Comparison of ENCODE assay signal across 30 cellular contexts in the genomic region with DNA sequence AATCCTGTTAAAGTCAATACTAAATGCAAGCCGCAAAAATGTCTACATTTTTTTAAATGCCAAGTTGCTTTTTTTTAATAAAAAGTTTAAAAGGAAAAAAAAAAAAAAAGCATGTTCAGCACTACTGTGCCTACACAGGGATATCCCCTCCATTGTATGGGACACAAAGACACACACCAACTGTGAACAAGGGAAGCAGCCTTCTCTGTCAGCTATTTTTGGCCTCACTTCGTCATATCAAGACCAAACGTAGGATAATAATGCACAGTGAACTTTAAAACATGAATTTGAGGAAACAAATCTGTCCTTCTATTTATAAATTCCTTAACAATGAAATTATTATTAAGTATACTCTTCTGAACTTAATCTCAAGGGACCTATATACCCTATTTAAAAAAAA. TPM values are rescaled to one million over a fixed set of nuclear protein-coding genes. Genes with fewer than 3 reads are reported as not detected.
A peak's percentile ranks its signal among the peaks of the same experiment; 100 is the strongest.
DNase-seq lines count a peak whose midpoint lies in the region; ATAC-seq and FAIRE-seq lines count a peak whose summit lies in the region.
"Had no signal": no experiment of that assay in that cellular context is flagged by ENCODE, and none has a peak within 500 bp of the region (broad histone marks: within the 10 kb centered on the region; RNA-seq: fewer than 3 reads in every experiment).

No MANE protein-coding gene starts in this region.

- H3K27ac Mint-ChIP-seq in CD4-positive, CD25-positive, alpha-beta regulatory T cell, result no peak overlapping the region
- H3K27ac Mint-ChIP-seq in T-helper 17 cell, result peak overlapping the region; percentile 79
- peak overlapping the region; percentile 9 to 13 for H3K27ac Mint-ChIP-seq in natural killer cell treated with Interleukin-12 subunit alpha and Interleukin-12 subunit beta and Interleukin-15 and Interleukin-18, amount 100 ng/mL, for 72 hours
- H3K27ac Mint-ChIP-seq in activated T-helper 2 cell treated with anti-CD3 and anti-CD28 coated beads, Interferon-gamma antibody, Interleukin-2, Interleukin-4, amounts not matched to agents 10 μg/mL and 5 μg/mL and 100 μg/mL, durations not matched to agents 14 hours and 24 hours and 36 hours, result no peak overlapping the region
- no peak overlapping the region for H3K27ac Mint-ChIP-seq in activated naive CD4-positive, alpha-beta T cell treated with anti-CD3 and anti-CD28 coated beads for 36 hours
- H3K27ac Mint-ChIP-seq: activated CD4-positive, alpha-beta T cell treated with anti-CD3 and anti-CD28 coated beads for 36 hours; H9 had no signal

- ATAC-seq in CD4-positive, CD25-positive, alpha-beta regulatory T cell (ENCODE audit: low read depth in 2 of 2), result no peak
- no peak for ATAC-seq in T-helper 17 cell
- no peak for ATAC-seq in natural killer cell treated with Interleukin-12 subunit alpha and Interleukin-12 subunit beta and Interleukin-15 and Interleukin-18, amount 100 ng/mL, for 72 hours
- ATAC-seq: activated CD4-positive, alpha-beta T cell treated with anti-CD3 and anti-CD28 coated beads for 36 hours; gastroesophageal sphincter; left lobe of liver; psoas muscle had no signal

- intact Hi-C loops in activated T-helper 2 cell treated with anti-CD3 and anti-CD28 coated beads, Interferon-gamma antibody, Interleukin-2, Interleukin-4, amounts not matched to agents 10 μg/mL and 5 μg/mL and 100 μg/mL, durations not matched to agents 14 hours and 24 hours and 36 hours (cut with micrococcal nuclease), result no loop called here
- intact Hi-C loops in activated naive CD4-positive, alpha-beta T cell treated with anti-CD3 and anti-CD28 coated beads for 36 hours (cut with micrococcal nuclease), result loop anchor here (2.0 to 10.0 kb wide), 2 partner anchors 17 to 647 kb away; no protein-coding TSS in a partner anchor

- CTCF ChIA-PET in activated naive CD4-positive, alpha-beta T cell treated with anti-CD3 and anti-CD28 coated beads for 36 hours (lab: Charles Lee), result interaction anchor here (0.5 to 1.7 kb wide), 8 partner anchors 9 to 581 kb away, joined by 3 to 8 read pairs (median 4); no protein-coding TSS in a partner anchor

- H3K4me3 ChIP-seq in CD4-positive, CD25-positive, alpha-beta regulatory T cell (ENCODE audit: low read depth, low read length), result peak overlapping the region; percentile 61
- H3K4me3 ChIP-seq: gastroesophageal sphincter, psoas muscle, sigmoid colon, testis had no signal

- FAIRE-seq in GM18507 (lab: Jason Lieb, UNC), result peak; percentile 36

- H3K9me3 ChIP-seq in CD4-positive, CD25-positive, alpha-beta regulatory T cell (ENCODE audit: control insufficient read depth in 2 of 2, low read length in 2 of 2), result no peaks in the 10 kb centered on the region
- H3K9me3 ChIP-seq in T-helper 17 cell (ENCODE audit: control insufficient read depth, low read length, poor library complexity, severe bottlenecking), result no peaks in the 10 kb centered on the region
- H3K9me3 ChIP-seq: BE2C, gastroesophageal sphincter, psoas muscle, sigmoid colon, testis had no signal

- H3K4me3 Mint-ChIP-seq in CD4-positive, CD25-positive, alpha-beta regulatory T cell, result peak overlapping the region in 2 of 4 donors; percentile 9 to 66
- peak overlapping the region; percentile 33 for H3K4me3 Mint-ChIP-seq in T-helper 17 cell
- peak overlapping the region; percentile 29 for H3K4me3 Mint-ChIP-seq in natural killer cell treated with Interleukin-12 subunit alpha and Interleukin-12 subunit beta and Interleukin-15 and Interleukin-18, amount 100 ng/mL, for 72 hours
- no peak overlapping the region for H3K4me3 Mint-ChIP-seq in activated T-helper 2 cell treated with anti-CD3 and anti-CD28 coated beads, Interferon-gamma antibody, Interleukin-2, Interleukin-4, amounts not matched to agents 10 μg/mL and 5 μg/mL and 100 μg/mL, durations not matched to agents 14 hours and 24 hours and 36 hours (ENCODE audit: low read depth)
- no peak overlapping the region for H3K4me3 Mint-ChIP-seq in activated naive CD4-positive, alpha-beta T cell treated with anti-CD3 and anti-CD28 coated beads for 36 hours
- H3K4me3 Mint-ChIP-seq: activated CD4-positive, alpha-beta T cell treated with anti-CD3 and anti-CD28 coated beads for 36 hours; H9 had no signal

- peaks cover 18% of the 10 kb centered on the region for H3K36me3 ChIP-seq in CD4-positive, CD25-positive, alpha-beta regulatory T cell (ENCODE audit: control insufficient read depth, insufficient read depth, low read length)

- DNase-seq in CD4-positive, CD25-positive, alpha-beta regulatory T cell, result no peak
- DNase-seq in GM18507 (ENCODE audit: extremely low spot score, insufficient read length, low read depth) (no peak), T-helper 17 cell (no peak), iPS-NIHi7 (ENCODE audit: extremely low spot score) (no peak), UCSD-AML1 (lab: John Stamatoyannopoulos, UW; ENCODE audit: unreplicated experiment) (no peak)
- no peak for DNase-seq in natural killer cell treated with Interleukin-12 subunit alpha and Interleukin-12 subunit beta and Interleukin-15 and Interleukin-18, amount 100 ng/mL, for 72 hours (ENCODE audit: low spot score)
- DNase-seq in activated T-helper 2 cell treated with anti-CD3 and anti-CD28 coated beads, Interferon-gamma antibody, Interleukin-2, Interleukin-4, amounts not matched to agents 10 μg/mL and 5 μg/mL and 100 μg/mL, durations not matched to agents 14 hours and 24 hours and 36 hours (ENCODE audit: low spot score), result no peak
- DNase-seq in activated naive CD4-positive, alpha-beta T cell treated with anti-CD3 and anti-CD28 coated beads for 36 hours, result no peak
- DNase-seq: activated CD4-positive, alpha-beta T cell treated with anti-CD3 and anti-CD28 coated beads for 36 hours; activated CD8-positive, alpha-beta memory T cell treated with anti-CD3 and anti-CD28 coated beads for 24 hours; activated gamma-delta T cell; BE2C; central memory CD4-positive, alpha-beta T cell; H9; hippocampal formation; immature natural killer cell; mesenchymal stem cell; NCI-H1092 treated with DMSO at 0.1 percent for 48 hours; NCI-H2029; NCI-H2227 treated with DMSO at 0.1 percent for 48 hours; NCI-H526 treated with DMSO at 0.1 percent for 48 hours; psoas muscle; sigmoid colon; stimulated activated CD4-positive, alpha-beta T cell treated with anti-CD3 and anti-CD28 coated beads, Interleukin-4, amount 100 ng/mL, for 4 hours; stimulated activated naive CD4-positive, alpha-beta T cell treated with Interleukin-2 at 50 U/mL for 16 hours; T-helper 2 cell; testis had no signal

- H3K27me3 Mint-ChIP-seq in CD4-positive, CD25-positive, alpha-beta regulatory T cell, result no peaks in the 10 kb centered on the region
- H3K27me3 Mint-ChIP-seq in T-helper 17 cell, result no peaks in the 10 kb centered on the region
- H3K27me3 Mint-ChIP-seq in natural killer cell treated with Interleukin-12 subunit alpha and Interleukin-12 subunit beta and Interleukin-15 and Interleukin-18, amount 100 ng/mL, for 72 hours, result no peaks in the 10 kb centered on the region
- H3K27me3 Mint-ChIP-seq in activated T-helper 2 cell treated with anti-CD3 and anti-CD28 coated beads, Interferon-gamma antibody, Interleukin-2, Interleukin-4, amounts not matched to agents 10 μg/mL and 5 μg/mL and 100 μg/mL, durations not matched to agents 14 hours and 24 hours and 36 hours (ENCODE audit: low read depth), result no peaks in the 10 kb centered on the region
- no peaks in the 10 kb centered on the region for H3K27me3 Mint-ChIP-seq in activated naive CD4-positive, alpha-beta T cell treated with anti-CD3 and anti-CD28 coated beads for 36 hours (ENCODE audit: low read depth)
- H3K27me3 Mint-ChIP-seq: activated CD4-positive, alpha-beta T cell treated with anti-CD3 and anti-CD28 coated beads for 36 hours had no signal

- peaks cover 34 to 62% (median 46%) of the 10 kb centered on the region in 4 donors for H3K4me1 Mint-ChIP-seq in CD4-positive, CD25-positive, alpha-beta regulatory T cell
- H3K4me1 Mint-ChIP-seq in T-helper 17 cell, result peaks cover 42% of the 10 kb centered on the region
- H3K4me1 Mint-ChIP-seq in natural killer cell treated with Interleukin-12 subunit alpha and Interleukin-12 subunit beta and Interleukin-15 and Interleukin-18, amount 100 ng/mL, for 72 hours (ENCODE audit: low read depth in 2 of 2), result peaks cover 35 to 56% of the 10 kb centered on the region in 2 donors
- H3K4me1 Mint-ChIP-seq in activated T-helper 2 cell treated with anti-CD3 and anti-CD28 coated beads, Interferon-gamma antibody, Interleukin-2, Interleukin-4, amounts not matched to agents 10 μg/mL and 5 μg/mL and 100 μg/mL, durations not matched to agents 14 hours and 24 hours and 36 hours (ENCODE audit: low read depth), result peaks cover 39% of the 10 kb centered on the region
- peaks cover 36% of the 10 kb centered on the region for H3K4me1 Mint-ChIP-seq in activated naive CD4-positive, alpha-beta T cell treated with anti-CD3 and anti-CD28 coated beads for 36 hours (ENCODE audit: low read depth)

- peaks cover 23% of the 10 kb centered on the region for H3K36me3 Mint-ChIP-seq in CD4-positive, CD25-positive, alpha-beta regulatory T cell
- H3K36me3 Mint-ChIP-seq in T-helper 17 cell (ENCODE audit: low read depth), result peaks cover 9% of the 10 kb centered on the region
- H3K36me3 Mint-ChIP-seq in natural killer cell treated with Interleukin-12 subunit alpha and Interleukin-12 subunit beta and Interleukin-15 and Interleukin-18, amount 100 ng/mL, for 72 hours, result no peaks in the 10 kb centered on the region
- peaks cover 39% of the 10 kb centered on the region for H3K36me3 Mint-ChIP-seq in activated T-helper 2 cell treated with anti-CD3 and anti-CD28 coated beads, Interferon-gamma antibody, Interleukin-2, Interleukin-4, amounts not matched to agents 10 μg/mL and 5 μg/mL and 100 μg/mL, durations not matched to agents 14 hours and 24 hours and 36 hours (ENCODE audit: low read depth)
- H3K36me3 Mint-ChIP-seq in activated naive CD4-positive, alpha-beta T cell treated with anti-CD3 and anti-CD28 coated beads for 36 hours (ENCODE audit: low read depth), result peaks cover 7% of the 10 kb centered on the region

- H3K4me1 ChIP-seq in CD4-positive, CD25-positive, alpha-beta regulatory T cell (ENCODE audit: control insufficient read depth, insufficient read depth, low read length, poor library complexity, severe bottlenecking), result peaks cover 49% of the 10 kb centered on the region

- H3K27me3 ChIP-seq in CD4-positive, CD25-positive, alpha-beta regulatory T cell (ENCODE audit: control insufficient read depth, insufficient read depth, low read length), result no peaks in the 10 kb centered on the region
- H3K27me3 ChIP-seq: BE2C, gastroesophageal sphincter, sigmoid colon, testis had no signal

- no peak overlapping the region for H3K27ac ChIP-seq in CD4-positive, CD25-positive, alpha-beta regulatory T cell (ENCODE audit: insufficient read depth, low read length, poor library complexity, severe bottlenecking)
- H3K27ac ChIP-seq: gastroesophageal sphincter, psoas muscle, RWPE1, sigmoid colon, testis had no signal

- peaks cover 0 to 2% (median 0%) of the 10 kb centered on the region in 7 donors for H3K9me3 Mint-ChIP-seq in CD4-positive, CD25-positive, alpha-beta regulatory T cell
- no peaks in the 10 kb centered on the region for H3K9me3 Mint-ChIP-seq in natural killer cell treated with Interleukin-12 subunit alpha and Interleukin-12 subunit beta and Interleukin-15 and Interleukin-18, amount 100 ng/mL, for 72 hours
- H3K9me3 Mint-ChIP-seq in activated T-helper 2 cell treated with anti-CD3 and anti-CD28 coated beads, Interferon-gamma antibody, Interleukin-2, Interleukin-4, amounts not matched to agents 10 μg/mL and 5 μg/mL and 100 μg/mL, durations not matched to agents 14 hours and 24 hours and 36 hours, result no peaks in the 10 kb centered on the region
- H3K9me3 Mint-ChIP-seq in activated naive CD4-positive, alpha-beta T cell treated with anti-CD3 and anti-CD28 coated beads for 36 hours, result no peaks in the 10 kb centered on the region
- H3K9me3 Mint-ChIP-seq: H9, immature natural killer cell had no signal

RNA-seq across cellular contexts. Expression of gene FBXW7, which starts 4.4 kb away (rescaled TPM):
- 146 TPM for total RNA-seq in CD4-positive, CD25-positive, alpha-beta regulatory T cell
- 10 to 100 TPM; 43.8 to 50.7 (median 47.4) TPM for polyA plus RNA-seq in CD4-positive, CD25-positive, alpha-beta regulatory T cell
- 100 to 1,000 TPM; 102 to 125 TPM for total RNA-seq in T-helper 17 cell
- 10 to 100 TPM; 70.9 to 74.1 TPM for total RNA-seq in natural killer cell treated with Interleukin-12 subunit alpha and Interleukin-12 subunit beta and Interleukin-15 and Interleukin-18, amount 100 ng/mL, for 72 hours
- total RNA-seq in activated T-helper 2 cell treated with anti-CD3 and anti-CD28 coated beads, Interferon-gamma antibody, Interleukin-2, Interleukin-4, amounts not matched to agents 10 μg/mL and 5 μg/mL and 100 μg/mL, durations not matched to agents 14 hours and 24 hours and 36 hours, result 37.8 and 47.3 TPM in 2 replicates
- total RNA-seq in activated naive CD4-positive, alpha-beta T cell treated with anti-CD3 and anti-CD28 coated beads for 36 hours, result 10 to 100 TPM; 26.7 to 29.2 TPM

Comparison
In these comparisons a context has a peak if more than half of its experiments do, and no peak if none do; other contexts are left out.
1. H3K27ac Mint-ChIP-seq: peak in T-helper 17 cell (single experiment) and natural killer cell treated with Interleukin-12 subunit alpha and Interleukin-12 subunit beta and Interleukin-15 and Interleukin-18, amount 100 ng/mL, for 72 hours (2 of 2); none in CD4-positive, CD25-positive, alpha-beta regulatory T cell (0 of 3), activated T-helper 2 cell treated with anti-CD3 and anti-CD28 coated beads, Interferon-gamma antibody, Interleukin-2, Interleukin-4, amounts not matched to agents 10 μg/mL and 5 μg/mL and 100 μg/mL, durations not matched to agents 14 hours and 24 hours and 36 hours (single experiment) and activated naive CD4-positive, alpha-beta T cell treated with anti-CD3 and anti-CD28 coated beads for 36 hours (single experiment).
2. H3K4me3 Mint-ChIP-seq: peak in T-helper 17 cell (single experiment) and natural killer cell treated with Interleukin-12 subunit alpha and Interleukin-12 subunit beta and Interleukin-15 and Interleukin-18, amount 100 ng/mL, for 72 hours (single experiment); none in activated T-helper 2 cell treated with anti-CD3 and anti-CD28 coated beads, Interferon-gamma antibody, Interleukin-2, Interleukin-4, amounts not matched to agents 10 μg/mL and 5 μg/mL and 100 μg/mL, durations not matched to agents 14 hours and 24 hours and 36 hours (single experiment) and activated naive CD4-positive, alpha-beta T cell treated with anti-CD3 and anti-CD28 coated beads for 36 hours (single experiment).